Comparison of ENCODE assay signal across 9 cellular contexts in the genomic region with DNA sequence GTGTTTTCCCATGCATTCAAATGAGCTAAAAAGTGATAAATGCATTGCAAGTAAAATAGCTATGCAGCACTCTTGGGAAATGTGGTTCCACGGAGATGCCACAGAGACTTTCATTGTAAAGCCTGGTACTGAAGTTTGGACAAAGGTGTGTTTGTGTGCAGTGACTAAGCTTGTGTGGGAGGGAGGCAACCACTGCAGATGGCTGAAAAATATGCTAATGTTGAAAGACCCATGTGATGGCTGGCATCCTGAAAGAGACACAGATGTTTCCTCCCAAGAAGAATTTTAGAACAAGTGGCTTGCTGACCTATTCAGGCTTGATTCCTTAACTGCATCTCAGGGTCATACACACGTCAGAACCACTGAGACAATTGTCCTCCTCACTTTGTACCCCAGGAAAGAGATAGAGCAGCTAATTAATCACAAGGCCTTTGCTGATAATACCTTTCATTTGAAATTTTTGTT.
DNase-seq lines count a peak whose midpoint lies in the region; ATAC-seq and TF ChIP-seq lines count a peak whose summit lies in the region.
"Had no signal": no experiment of that assay in that cellular context is flagged by ENCODE, and none has a peak within 500 bp of the region (broad histone marks: within the 10 kb centered on the region; RNA-seq: fewer than 3 reads in every experiment).

No MANE protein-coding gene starts in this region.

- H3K27ac ChIP-seq in foreskin keratinocyte (peak overlapping the region; percentile 23), substantia nigra (ENCODE audit: low read depth, low read length, poor library complexity, severe bottlenecking) (peak overlapping the region; percentile 23)
- H3K27ac ChIP-seq: SJSA1 had no signal

- ATAC-seq in GM19023 (IDR thresholded peaks at IDR 0.05; ENCODE audit: unreplicated experiment) = peak; percentile 84
- ATAC-seq in HG03025 (IDR thresholded peaks at IDR 0.05; ENCODE audit: low FRiP score, unreplicated experiment) = peak; percentile 79
- ATAC-seq in foreskin keratinocyte = peak; percentile 98

- peaks cover 13% of the 10 kb centered on the region for H3K4me1 ChIP-seq in foreskin keratinocyte
- H3K4me1 ChIP-seq: SJSA1 had no signal

- DNase-seq in activated CD4-positive, alpha-beta T cell treated with anti-CD3 and anti-CD28 coated beads for 1 hour = peak; percentile 10
- DNase-seq in foreskin keratinocyte (peak; percentile 85 to 88), substantia nigra (lab: John Stamatoyannopoulos, UW) (peak in 25 of 49 donors; percentile 3 to 55 (median 13)), NCI-H446 treated with DMSO at 0.1 percent for 48 hours (lab: John Stamatoyannopoulos, UW) (no peak), cerebellar cortex (ENCODE audit: low spot score) (no peak), HuH-7 (ENCODE audit: low spot score) (no peak)

- H3K27me3 ChIP-seq in foreskin keratinocyte = no peaks in the 10 kb centered on the region
- H3K27me3 ChIP-seq: SJSA1 had no signal

- no peak for TF ChIP-seq CTCF in foreskin keratinocyte (conservative IDR thresholded peaks at IDR 0.05)

Comparison
In these comparisons a context has a peak if more than half of its experiments do, and no peak if none do; other contexts are left out.
1. DNase-seq: peak in activated CD4-positive, alpha-beta T cell treated with anti-CD3 and anti-CD28 coated beads for 1 hour (single experiment), foreskin keratinocyte (2 of 2) and substantia nigra (25 of 49); none in NCI-H446 treated with DMSO at 0.1 percent for 48 hours (single experiment), cerebellar cortex (single experiment) and HuH-7 (single experiment).
2. Peak in every context shown above with its lines, with median percentiles within 50 percentile points of each other: ATAC-seq.